In the genomic region with DNA sequence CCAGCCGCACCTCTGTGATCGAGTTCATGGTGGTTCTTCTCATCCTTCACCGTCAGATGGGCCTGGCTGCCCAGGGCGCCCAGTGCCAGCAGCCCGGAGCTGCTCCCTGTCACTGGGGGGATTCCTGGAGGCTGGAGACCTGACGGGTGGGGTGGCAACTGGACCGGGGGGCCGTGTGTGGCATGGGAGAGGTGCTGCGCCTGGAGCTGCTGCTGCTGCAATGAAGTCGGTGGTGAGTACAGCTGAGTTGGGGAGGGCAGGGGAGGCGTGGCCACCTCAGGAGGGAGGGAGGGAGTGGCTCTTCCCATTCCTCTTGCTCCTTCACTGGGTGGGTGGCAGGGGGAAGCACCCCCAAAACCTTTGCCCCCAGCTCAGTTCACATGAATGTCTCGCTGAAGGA, we compare ENCODE assay signal across 20 cellular contexts.
"Had no signal": no experiment of that assay in that cellular context is flagged by ENCODE, and none has a peak within 500 bp of the region (broad histone marks: within the 10 kb centered on the region; RNA-seq: fewer than 3 reads in every experiment).

No MANE protein-coding gene starts in this region.

- H3K9me3 ChIP-seq: esophagus muscularis mucosa, gastrocnemius medialis, heart right ventricle, mucosa of descending colon, sigmoid colon, stomach, thoracic aorta, transverse colon had no signal

- H3K4me3 ChIP-seq: esophagus muscularis mucosa, gastrocnemius medialis, heart right ventricle, mucosa of descending colon, sigmoid colon, skin epidermis, stomach, thoracic aorta, transverse colon had no signal

- ATAC-seq: effector memory CD8-positive, alpha-beta T cell; gastrocnemius medialis; heart right ventricle; naive thymus-derived CD8-positive, alpha-beta T cell; stimulated activated naive B cell treated with anti-CD40 and anti-IgM and Interleukin-4, amounts not matched to agents 10 μg/mL and 1 μg/mL and 100 μg/mL, for 72 hours had no signal

- H3K27ac ChIP-seq: epithelial cell of prostate, esophagus muscularis mucosa, gastrocnemius medialis, heart right ventricle, neutrophil, skin epidermis, thoracic aorta had no signal

- H3K27me3 Mint-ChIP-seq: dendritic cell treated with granulocyte-macrophage colony-stimulating factor and Interleukin-4, amounts not matched to agents 40 ng/mL and 50 ng/mL, for 4 days; effector memory CD8-positive, alpha-beta T cell; naive thymus-derived CD8-positive, alpha-beta T cell; stimulated activated naive B cell treated with anti-CD40 and anti-IgM and Interleukin-4, amounts not matched to agents 10 μg/mL and 1 μg/mL and 100 μg/mL, for 72 hours had no signal

- H3K9me3 Mint-ChIP-seq: dendritic cell treated with granulocyte-macrophage colony-stimulating factor and Interleukin-4, amounts not matched to agents 40 ng/mL and 50 ng/mL, for 4 days; effector memory CD8-positive, alpha-beta T cell; naive thymus-derived CD8-positive, alpha-beta T cell; stimulated activated naive B cell treated with anti-CD40 and anti-IgM and Interleukin-4, amounts not matched to agents 10 μg/mL and 1 μg/mL and 100 μg/mL, for 72 hours had no signal

- H3K27ac Mint-ChIP-seq: dendritic cell treated with granulocyte-macrophage colony-stimulating factor and Interleukin-4, amounts not matched to agents 40 ng/mL and 50 ng/mL, for 4 days had no signal

- H3K4me3 Mint-ChIP-seq: dendritic cell treated with granulocyte-macrophage colony-stimulating factor and Interleukin-4, amounts not matched to agents 40 ng/mL and 50 ng/mL, for 4 days; effector memory CD8-positive, alpha-beta T cell; stimulated activated naive B cell treated with anti-CD40 and anti-IgM and Interleukin-4, amounts not matched to agents 10 μg/mL and 1 μg/mL and 100 μg/mL, for 72 hours had no signal

- DNase-seq: effector memory CD8-positive, alpha-beta T cell; gastrocnemius medialis; heart right ventricle; hypothalamus; islet precursor cell; mammary epithelial cell; mucosa of descending colon; naive thymus-derived CD8-positive, alpha-beta T cell; sigmoid colon; stimulated activated CD4-positive, alpha-beta T cell treated with anti-CD3 and anti-CD28 coated beads, Interleukin-4, amount 100 ng/mL, for 24 hours; stimulated activated naive B cell treated with anti-CD40 and anti-IgM and Interleukin-4, amounts not matched to agents 10 μg/mL and 1 μg/mL and 100 μg/mL, for 72 hours; stomach; substantia nigra; transverse colon had no signal

- H3K27me3 ChIP-seq: esophagus muscularis mucosa, gastrocnemius medialis, heart right ventricle, neutrophil, sigmoid colon, stomach, transverse colon had no signal
